ENCODE assay signal across 9 cellular contexts in the genomic region with DNA sequence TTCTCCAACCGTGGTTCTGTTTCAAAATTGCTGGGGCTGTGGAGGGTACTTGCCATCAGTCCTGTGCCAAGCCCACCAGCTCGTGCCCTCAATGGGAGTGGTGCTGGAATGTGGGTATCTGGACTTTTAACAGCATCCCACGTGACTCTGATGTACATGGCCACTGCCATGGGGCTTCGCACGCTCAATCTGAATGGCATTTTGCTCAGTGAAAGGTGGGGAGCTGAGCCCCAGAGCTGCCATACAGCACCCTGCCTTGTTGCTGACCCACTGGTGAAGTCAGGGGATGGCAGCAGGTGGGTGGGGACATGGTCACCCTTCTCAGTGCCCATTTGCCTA. TPM values are rescaled to one million over a fixed set of nuclear protein-coding genes. Genes with fewer than 3 reads are reported as not detected.
DNase-seq lines count a peak whose midpoint lies in the region; ATAC-seq and TF ChIP-seq lines count a peak whose summit lies in the region.
"Had no signal": no experiment of that assay in that cellular context is flagged by ENCODE, and none has a peak within 500 bp of the region (broad histone marks: within the 10 kb centered on the region; RNA-seq: fewer than 3 reads in every experiment).

No MANE protein-coding gene starts in this region.

- H3K27ac ChIP-seq in BLaER1 treated with 17β-estradiol and CSF1 and Interleukin-3, amounts not matched to agents 10 nM and 100 nM, result peak overlapping the region in 4 of 11 experiments; percentile 2 to 44 (median 29); a peak in 7 of 22 replicates
- H3K27ac ChIP-seq in dorsolateral prefrontal cortex (peak overlapping the region in 53 of 59 donors; percentile 16 to 94 (median 74)), neural progenitor cell (no peak overlapping the region)

- no peaks in the 10 kb centered on the region for H3K36me3 ChIP-seq in BLaER1 treated with 17β-estradiol and CSF1 and Interleukin-3, amounts not matched to agents 10 nM and 100 nM
- no peaks in the 10 kb centered on the region for H3K36me3 ChIP-seq in neural progenitor cell

- H3K9me3 ChIP-seq in BLaER1 treated with 17β-estradiol and CSF1 and Interleukin-3, amounts not matched to agents 10 nM and 100 nM (replicated peaks in 1 of 11), result no peaks in the 10 kb centered on the region
- no peaks in the 10 kb centered on the region for H3K9me3 ChIP-seq in neural progenitor cell (ENCODE audit: low read depth)

- no peak overlapping the region for H2AFZ ChIP-seq in neural progenitor cell (replicated peaks)

- ATAC-seq in HG02981 (IDR thresholded peaks at IDR 0.05; ENCODE audit: unreplicated experiment) (no peak), HG03460 (IDR thresholded peaks at IDR 0.05; ENCODE audit: unreplicated experiment) (no peak)

- H3K27me3 Mint-ChIP-seq in IgD-negative memory B cell (no peaks in the 10 kb centered on the region), neural progenitor cell (ENCODE audit: insufficient read depth, low read depth) (peaks cover 28% of the 10 kb centered on the region)

- H3K4me3 Mint-ChIP-seq in IgD-negative memory B cell, result peak overlapping the region; percentile 87 to 95 (median 91)
- peak overlapping the region; percentile 86 for H3K4me3 Mint-ChIP-seq in neural progenitor cell

- H3K9me3 Mint-ChIP-seq in IgD-negative memory B cell (no peaks in the 10 kb centered on the region), neural progenitor cell (peaks cover 2% of the 10 kb centered on the region)

- peaks cover 71 to 97% (median 94%) of the 10 kb centered on the region in 10 experiments for H3K4me1 ChIP-seq in BLaER1 treated with 17β-estradiol and CSF1 and Interleukin-3, amounts not matched to agents 10 nM and 100 nM
- peaks cover 19% of the 10 kb centered on the region for H3K4me1 ChIP-seq in neural progenitor cell

- no peaks in the 10 kb centered on the region for H3K36me3 Mint-ChIP-seq in IgD-negative memory B cell
- H3K36me3 Mint-ChIP-seq in neural progenitor cell, result no peaks in the 10 kb centered on the region

- H3F3A ChIP-seq in neural progenitor cell (ENCODE audit: low read depth), result peaks cover 10% of the 10 kb centered on the region

- peak overlapping the region; percentile 16 to 69 (median 37) for H3K27ac Mint-ChIP-seq in IgD-negative memory B cell
- H3K27ac Mint-ChIP-seq in neural progenitor cell, result no peak overlapping the region

- H3K79me2 ChIP-seq in neural progenitor cell (ENCODE audit: low read depth), result no peaks in the 10 kb centered on the region

- H3K27me3 ChIP-seq in BLaER1 treated with 17β-estradiol and CSF1 and Interleukin-3, amounts not matched to agents 10 nM and 100 nM, result peaks cover 0 to 18% (median 0%) of the 10 kb centered on the region in 11 experiments; a peak in 5 of 22 replicates
- H3K27me3 ChIP-seq in dorsolateral prefrontal cortex (peaks cover 0 to 3% (median 0%) of the 10 kb centered on the region in 45 donors), neural progenitor cell (peaks cover 37% of the 10 kb centered on the region)

- H3K4me1 Mint-ChIP-seq in IgD-negative memory B cell (peaks cover 29 to 38% (median 33%) of the 10 kb centered on the region in 3 donors), neural progenitor cell (peaks cover 47% of the 10 kb centered on the region)

- DNase-seq in dorsolateral prefrontal cortex (no peak), neural progenitor cell (ENCODE audit: low spot score) (no peak), NCI-H187 (lab: John Stamatoyannopoulos, UW) (no peak), NCI-H748 treated with DMSO at 0.1 percent for 48 hours (lab: John Stamatoyannopoulos, UW) (no peak)
- DNase-seq: kidney glomerular epithelial cell had no signal

- H3K4me2 ChIP-seq in BLaER1 treated with 17β-estradiol and CSF1 and Interleukin-3, amounts not matched to agents 10 nM and 100 nM, result peak overlapping the region; percentile 72 to 90 (median 82)
- H3K4me2 ChIP-seq in neural progenitor cell, result peak overlapping the region; percentile 77

- H4K20me1 ChIP-seq in BLaER1 treated with 17β-estradiol and CSF1 and Interleukin-3, amounts not matched to agents 10 nM and 100 nM, result no peaks in the 10 kb centered on the region; a peak in 3 of 22 replicates
- H4K20me1 ChIP-seq in neural progenitor cell (ENCODE audit: low read depth), result no peaks in the 10 kb centered on the region

- H3K9ac ChIP-seq in BLaER1 treated with 17β-estradiol and CSF1 and Interleukin-3, amounts not matched to agents 10 nM and 100 nM, result peak overlapping the region in 7 of 11 experiments; percentile 5 to 63 (median 37); a peak in 6 of 22 replicates
- H3K9ac ChIP-seq in neural progenitor cell, result no peak overlapping the region

- H3K4me3 ChIP-seq in BLaER1 treated with 17β-estradiol and CSF1 and Interleukin-3, amounts not matched to agents 10 nM and 100 nM, result peak overlapping the region in 9 of 10 experiments; percentile 32 to 73 (median 43); a peak in 12 of 20 replicates
- H3K4me3 ChIP-seq in dorsolateral prefrontal cortex (peak overlapping the region in 49 of 59 donors; percentile 4 to 79 (median 67)), neural progenitor cell (no peak overlapping the region)

- intact Hi-C loops in dorsolateral prefrontal cortex (cut with DNase I), result no loop called here

- TF ChIP-seq CTCF in dorsolateral prefrontal cortex (IDR thresholded peaks at IDR 0.05 in 54 of 56, conservative IDR thresholded peaks at IDR 0.05 in 2 of 56; ENCODE audit: low read depth in 1 of 56, partially characterized antibody in 56 of 56), result no peak
- TF ChIP-seq CTCF in neural progenitor cell (IDR thresholded peaks at IDR 0.05), result no peak

RNA-seq across cellular contexts. Expression of a gene that starts 16.6 kb away (rescaled TPM):
- polyA plus RNA-seq in IgD-negative memory B cell, result 4.8 TPM
- total RNA-seq in dorsolateral prefrontal cortex (100 to 1,000 TPM in 116 of 120 experiments, 10 to 100 TPM in 4; 47.3 to 302 (median 180) TPM), neural progenitor cell (ENCODE audit: low replicate concordance) (0.41 and 1.3 TPM in 2 replicates)

RNA-seq across cellular contexts. Expression of a gene that starts 37.2 kb away (rescaled TPM):
- polyA plus RNA-seq in IgD-negative memory B cell, result not detected
- total RNA-seq in dorsolateral prefrontal cortex (1 to 10 TPM in 119 of 120 experiments, under 1 TPM in 1; 0.60 to 9.2 (median 3.8) TPM), neural progenitor cell (ENCODE audit: low replicate concordance) (0.43 and 0.90 TPM in 2 replicates)

Comparison
In these comparisons a context has a peak if more than half of its experiments do, and no peak if none do; other contexts are left out.
1. RNA of a gene that starts 16.6 kb away (total RNA-seq): 47.3 to 302 TPM in dorsolateral prefrontal cortex; 0.41 to 1.3 TPM in neural progenitor cell; every median in the first group is over 10 times any median in the second.